1 cellular context compared by ENCODE assay signal in the genomic region with DNA sequence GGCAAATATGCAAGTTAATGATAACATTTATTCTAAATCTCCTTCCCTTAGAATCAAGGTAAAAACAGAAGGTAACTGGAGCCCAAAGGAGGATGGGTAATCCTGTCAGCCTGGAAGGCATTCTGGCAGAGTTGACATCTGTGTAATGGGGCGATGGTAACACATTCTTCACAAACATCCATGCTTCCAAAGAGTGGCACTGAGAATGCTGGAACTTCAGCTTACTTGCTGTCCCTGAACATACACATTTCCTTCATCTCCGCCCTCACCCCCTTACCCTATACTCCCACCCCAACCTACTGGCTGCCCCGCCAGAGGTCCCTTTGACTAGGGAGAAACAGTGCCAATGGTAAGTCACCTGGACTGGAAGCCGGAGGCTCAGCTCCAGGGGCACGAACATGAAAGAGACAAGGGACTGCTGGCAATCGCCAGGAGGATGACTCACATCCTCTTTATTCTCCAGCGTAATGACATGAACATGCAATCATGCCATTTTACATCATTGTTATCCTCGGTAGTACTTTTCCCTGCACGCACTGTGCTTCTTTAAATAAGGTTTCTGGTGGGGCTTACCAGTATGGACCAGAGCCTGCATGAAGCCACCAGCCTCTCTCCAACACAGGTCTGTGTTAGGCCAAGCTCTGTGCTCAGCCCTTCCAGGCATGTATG.
TF ChIP-seq lines count a peak whose summit lies in the region.

No MANE protein-coding gene starts in this region.

TF ChIP-seq in GM23338, 12 proteins besides CTCF, POLR2A, EP300 and RAD21 (continued from another document):
- TF ChIP-seq, protein P1, sequence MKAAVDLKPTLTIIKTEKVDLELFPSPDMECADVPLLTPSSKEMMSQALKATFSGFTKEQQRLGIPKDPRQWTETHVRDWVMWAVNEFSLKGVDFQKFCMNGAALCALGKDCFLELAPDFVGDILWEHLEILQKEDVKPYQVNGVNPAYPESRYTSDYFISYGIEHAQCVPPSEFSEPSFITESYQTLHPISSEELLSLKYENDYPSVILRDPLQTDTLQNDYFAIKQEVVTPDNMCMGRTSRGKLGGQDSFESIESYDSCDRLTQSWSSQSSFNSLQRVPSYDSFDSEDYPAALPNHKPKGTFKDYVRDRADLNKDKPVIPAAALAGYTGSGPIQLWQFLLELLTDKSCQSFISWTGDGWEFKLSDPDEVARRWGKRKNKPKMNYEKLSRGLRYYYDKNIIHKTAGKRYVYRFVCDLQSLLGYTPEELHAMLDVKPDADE (IDR thresholded peaks at IDR 0.05): no peak
- TF ChIP-seq, protein P2, sequence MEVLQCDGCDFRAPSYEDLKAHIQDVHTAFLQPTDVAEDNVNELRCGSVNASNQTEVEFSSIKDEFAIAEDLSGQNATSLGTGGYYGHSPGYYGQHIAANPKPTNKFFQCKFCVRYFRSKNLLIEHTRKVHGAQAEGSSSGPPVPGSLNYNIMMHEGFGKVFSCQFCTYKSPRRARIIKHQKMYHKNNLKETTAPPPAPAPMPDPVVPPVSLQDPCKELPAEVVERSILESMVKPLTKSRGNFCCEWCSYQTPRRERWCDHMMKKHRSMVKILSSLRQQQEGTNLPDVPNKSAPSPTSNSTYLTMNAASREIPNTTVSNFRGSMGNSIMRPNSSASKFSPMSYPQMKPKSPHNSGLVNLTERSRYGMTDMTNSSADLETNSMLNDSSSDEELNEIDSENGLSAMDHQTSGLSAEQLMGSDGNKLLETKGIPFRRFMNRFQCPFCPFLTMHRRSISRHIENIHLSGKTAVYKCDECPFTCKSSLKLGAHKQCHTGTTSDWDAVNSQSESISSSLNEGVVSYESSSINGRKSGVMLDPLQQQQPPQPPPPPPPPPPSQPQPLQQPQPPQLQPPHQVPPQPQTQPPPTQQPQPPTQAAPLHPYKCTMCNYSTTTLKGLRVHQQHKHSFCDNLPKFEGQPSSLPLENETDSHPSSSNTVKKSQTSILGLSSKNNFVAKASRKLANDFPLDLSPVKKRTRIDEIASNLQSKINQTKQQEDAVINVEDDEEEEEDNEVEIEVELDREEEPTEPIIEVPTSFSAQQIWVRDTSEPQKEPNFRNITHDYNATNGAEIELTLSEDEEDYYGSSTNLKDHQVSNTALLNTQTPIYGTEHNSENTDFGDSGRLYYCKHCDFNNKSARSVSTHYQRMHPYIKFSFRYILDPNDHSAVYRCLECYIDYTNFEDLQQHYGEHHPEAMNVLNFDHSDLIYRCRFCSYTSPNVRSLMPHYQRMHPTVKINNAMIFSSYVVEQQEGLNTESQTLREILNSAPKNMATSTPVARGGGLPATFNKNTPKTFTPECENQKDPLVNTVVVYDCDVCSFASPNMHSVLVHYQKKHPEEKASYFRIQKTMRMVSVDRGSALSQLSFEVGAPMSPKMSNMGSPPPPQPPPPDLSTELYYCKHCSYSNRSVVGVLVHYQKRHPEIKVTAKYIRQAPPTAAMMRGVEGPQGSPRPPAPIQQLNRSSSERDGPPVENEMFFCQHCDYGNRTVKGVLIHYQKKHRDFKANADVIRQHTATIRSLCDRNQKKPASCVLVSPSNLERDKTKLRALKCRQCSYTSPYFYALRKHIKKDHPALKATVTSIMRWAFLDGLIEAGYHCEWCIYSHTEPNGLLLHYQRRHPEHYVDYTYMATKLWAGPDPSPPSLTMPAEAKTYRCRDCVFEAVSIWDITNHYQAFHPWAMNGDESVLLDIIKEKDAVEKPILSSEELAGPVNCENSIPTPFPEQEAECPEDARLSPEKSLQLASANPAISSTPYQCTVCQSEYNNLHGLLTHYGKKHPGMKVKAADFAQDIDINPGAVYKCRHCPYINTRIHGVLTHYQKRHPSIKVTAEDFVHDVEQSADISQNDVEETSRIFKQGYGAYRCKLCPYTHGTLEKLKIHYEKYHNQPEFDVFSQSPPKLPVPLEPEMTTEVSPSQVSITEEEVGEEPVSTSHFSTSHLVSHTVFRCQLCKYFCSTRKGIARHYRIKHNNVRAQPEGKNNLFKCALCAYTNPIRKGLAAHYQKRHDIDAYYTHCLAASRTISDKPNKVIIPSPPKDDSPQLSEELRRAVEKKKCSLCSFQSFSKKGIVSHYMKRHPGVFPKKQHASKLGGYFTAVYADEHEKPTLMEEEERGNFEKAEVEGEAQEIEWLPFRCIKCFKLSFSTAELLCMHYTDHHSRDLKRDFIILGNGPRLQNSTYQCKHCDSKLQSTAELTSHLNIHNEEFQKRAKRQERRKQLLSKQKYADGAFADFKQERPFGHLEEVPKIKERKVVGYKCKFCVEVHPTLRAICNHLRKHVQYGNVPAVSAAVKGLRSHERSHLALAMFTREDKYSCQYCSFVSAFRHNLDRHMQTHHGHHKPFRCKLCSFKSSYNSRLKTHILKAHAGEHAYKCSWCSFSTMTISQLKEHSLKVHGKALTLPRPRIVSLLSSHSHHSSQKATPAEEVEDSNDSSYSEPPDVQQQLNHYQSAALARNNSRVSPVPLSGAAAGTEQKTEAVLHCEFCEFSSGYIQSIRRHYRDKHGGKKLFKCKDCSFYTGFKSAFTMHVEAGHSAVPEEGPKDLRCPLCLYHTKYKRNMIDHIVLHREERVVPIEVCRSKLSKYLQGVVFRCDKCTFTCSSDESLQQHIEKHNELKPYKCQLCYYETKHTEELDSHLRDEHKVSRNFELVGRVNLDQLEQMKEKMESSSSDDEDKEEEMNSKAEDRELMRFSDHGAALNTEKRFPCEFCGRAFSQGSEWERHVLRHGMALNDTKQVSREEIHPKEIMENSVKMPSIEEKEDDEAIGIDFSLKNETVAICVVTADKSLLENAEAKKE (CRISPR knock-in tag; IDR thresholded peaks at IDR 0.05): no peak
